8 cellular contexts compared by ENCODE assay signal in genomic region chr1:42816600-42817439, GRCh38. TPM values are rescaled to one million over a fixed set of nuclear protein-coding genes. Genes with fewer than 3 reads are reported as not detected.
DNase-seq lines count a peak whose midpoint lies in the region; ATAC-seq, FAIRE-seq and TF ChIP-seq lines count a peak whose summit lies in the region.

TSS of gene ERMAP (plus strand) at chr1:42817122. CDS start at chr1:42830449, 13,327 bp downstream.
A gene with protein sequence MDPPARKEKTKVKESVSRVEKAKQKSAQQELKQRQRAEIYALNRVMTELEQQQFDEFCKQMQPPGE (minus strand): TSS chr1:42817397. CDS start chr1:42816544, 853 bp downstream.

- ATAC-seq in GM18909 (IDR thresholded peaks at IDR 0.05; ENCODE audit: poor library complexity, unreplicated experiment) (peak; percentile 85), HG03139 (IDR thresholded peaks at IDR 0.05; ENCODE audit: unreplicated experiment) (peak; percentile 72)

- TF ChIP-seq CTCF in AG04449 (IDR thresholded peaks at IDR 0.05; ENCODE audit: insufficient read depth, low read length, missing control alignments) (no peak), kidney (IDR thresholded peaks at IDR 0.05; ENCODE audit: borderline replicate concordance, extremely low read depth, insufficient read depth) (no peak)

- DNase-seq in AG04449 (ENCODE audit: low read depth, low spot score) (no peak), NCI-H2227 treated with DMSO at 0.1 percent for 48 hours (lab: John Stamatoyannopoulos, UW) (peak; percentile 93), caudate nucleus (lab: John Stamatoyannopoulos, UW) (peak in 60 of 61 donors; percentile 55 to 98 (median 89)), kidney (peak; percentile 97)
- DNase-seq in activated CD4-positive, CD25-positive, alpha-beta regulatory T cell (lab: John Stamatoyannopoulos, UW), result peak; percentile 92 to 94 (median 92)
- peak; percentile 92 to 96 for DNase-seq in stimulated activated CD4-positive, alpha-beta T cell treated with anti-CD3 and anti-CD28 coated beads, Interleukin-15, amount 100 ng/mL, for 1 hour (ENCODE audit: low read depth in 1 of 2, low spot score in 1 of 2)

- POLR2A ChIA-PET in AG04449 (lab: Yijun Ruan, JAX), result interaction anchor here (0.6 to 1.2 kb wide), 2 partner anchors 28 to 50 kb away, joined by 3 to 9 read pairs; partner anchors contain the start of genes C1orf50 and P3H1

- H3K9me3 ChIP-seq in kidney (ENCODE audit: control insufficient read depth in 1 of 2, low read length in 2 of 2), result no peaks in the 10 kb centered on the region

- peak within 1 kb of the TSS; percentile 87 for H3K4me3 ChIP-seq in AG04449 (ENCODE audit: low read depth, low read length)
- H3K4me3 ChIP-seq in kidney (ENCODE audit: low read length in 2 of 2), result peak within 1 kb of the TSS; percentile 81 to 86

- peak within 1 kb of the TSS; percentile 68 to 73 for H3K9ac ChIP-seq in kidney (ENCODE audit: low read length in 2 of 2)

- peaks cover 0 to 2% of the 10 kb centered on the region in 2 donors for H3K36me3 ChIP-seq in kidney (ENCODE audit: control insufficient read depth in 1 of 2, insufficient read depth in 2 of 2, low read length in 2 of 2)

- no peak for FAIRE-seq in kidney (lab: Jason Lieb, UNC)

- peaks cover 10 to 15% of the 10 kb centered on the region in 2 donors for H3K4me1 ChIP-seq in kidney (ENCODE audit: control insufficient read depth in 1 of 2, insufficient read depth in 1 of 2, low read depth in 1 of 2, low read length in 2 of 2)

- H3K27ac ChIP-seq in caudate nucleus (ENCODE audit: low read depth, low read length) (peak within 1 kb of the TSS; percentile 99), kidney (ENCODE audit: low read depth in 2 of 2, low read length in 2 of 2) (peak within 1 kb of the TSS; percentile 98 to 99)

- intact Hi-C loops in kidney (cut with DNase I), result no loop called here

- CTCF ChIA-PET in AG04449 (lab: Yijun Ruan, JAX), result interaction anchor here (0.9 to 3.8 kb wide), 4 partner anchors 9 to 38 kb away, joined by 3 to 16 read pairs (median 4); partner anchors contain the start of gene ZNF691

RNA-seq across cellular contexts. Expression of gene ERMAP, which starts in this region (rescaled TPM):
- 13.3 TPM for total RNA-seq in kidney
- polyA plus RNA-seq in kidney (ENCODE audit: insufficient read depth, low read depth, low replicate concordance), result 5.4 TPM

RNA-seq across cellular contexts. Expression of the second gene that starts in this region (rescaled TPM):
- total RNA-seq in kidney, result 15.5 TPM
- polyA plus RNA-seq in kidney (ENCODE audit: insufficient read depth, low read depth, low replicate concordance), result 36.8 TPM
